14 cellular contexts compared by ENCODE assay signal in the genomic region with DNA sequence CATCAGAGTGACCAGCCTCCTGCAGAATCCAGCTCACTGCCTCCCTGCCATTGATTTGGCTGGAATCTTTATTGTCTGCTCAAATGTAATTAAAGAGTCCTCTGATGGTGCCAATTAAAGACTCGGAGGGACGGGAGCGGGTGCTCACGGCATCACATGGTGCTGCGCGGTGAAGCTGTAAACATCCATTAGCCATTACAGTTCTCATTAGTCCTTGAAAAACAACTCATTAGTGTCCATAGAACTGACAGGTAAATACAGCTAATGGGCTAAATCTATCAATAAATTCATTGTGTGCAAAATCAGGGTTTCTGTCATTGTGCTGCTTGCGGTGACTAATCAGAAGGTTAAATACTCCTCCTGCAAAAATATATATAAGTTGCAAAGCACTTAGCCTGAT.
A peak's percentile ranks its signal among the peaks of the same experiment; 100 is the strongest.
DNase-seq lines count a peak whose midpoint lies in the region; ATAC-seq and TF ChIP-seq lines count a peak whose summit lies in the region.
"Had no signal": no experiment of that assay in that cellular context is flagged by ENCODE, and none has a peak within 500 bp of the region (broad histone marks: within the 10 kb centered on the region; RNA-seq: fewer than 3 reads in every experiment).

No MANE protein-coding gene starts in this region.

- DNase-seq in NCI-H1105 (lab: John Stamatoyannopoulos, UW) (peak; percentile 74), NCI-H69 (lab: John Stamatoyannopoulos, UW) (peak; percentile 40), caudate nucleus (lab: John Stamatoyannopoulos, UW) (no peak), RPMI8226 (no peak), foreskin keratinocyte (no peak), hippocampal formation (lab: John Stamatoyannopoulos, UW) (no peak)
- DNase-seq: BE2C; Caco-2; CD8-positive, alpha-beta T cell; DND-41; GDM1; IMR-90 had no signal

- peaks cover 3% of the 10 kb centered on the region for H3K27me3 ChIP-seq in foreskin keratinocyte

- TF ChIP-seq CTCF in foreskin keratinocyte (conservative IDR thresholded peaks at IDR 0.05), result no peak

- no peak for ATAC-seq in foreskin keratinocyte
- ATAC-seq: A549; CD8-positive, alpha-beta T cell had no signal

- H3K27ac ChIP-seq in caudate nucleus (ENCODE audit: low read depth, low read length) (peak overlapping the region; percentile 24), foreskin keratinocyte (no peak overlapping the region)
- H3K27ac ChIP-seq: A549 had no signal

- H3K4me1 ChIP-seq in foreskin keratinocyte, result no peaks in the 10 kb centered on the region
- H3K4me1 ChIP-seq: A549, BE2C, Caco-2, HAP-1 had no signal

Comparison
In these comparisons a context has a peak if more than half of its experiments do, and no peak if none do; other contexts are left out.
1. DNase-seq: peak in NCI-H1105 (single experiment) and NCI-H69 (single experiment); none in caudate nucleus (0 of 61), RPMI8226 (single experiment), foreskin keratinocyte (0 of 2) and hippocampal formation (0 of 2).